Comparison of ENCODE assay signal across 8 cellular contexts in genomic region chr20:63740070-63740500, GRCh38. TPM values are rescaled to one million over a fixed set of nuclear protein-coding genes. Genes with fewer than 3 reads are reported as not detected.
DNase-seq lines count a peak whose midpoint lies in the region; ATAC-seq and TF ChIP-seq lines count a peak whose summit lies in the region.

No MANE protein-coding gene starts in this region.

- POLR2A ChIA-PET in AG04449 (lab: Yijun Ruan, JAX), result interaction anchor here (1.2 to 2.3 kb wide), 4 partner anchors 33 to 125 kb away, joined by 4 to 14 read pairs (median 8); partner anchors contain the start of genes ARFRP1, GMEB2, TPD52L2 and ZGPAT

- H3K36me3 ChIP-seq in osteoblast (ENCODE audit: insufficient read depth, low read length), result peaks cover 26% of the 10 kb centered on the region

- peak overlapping the region; percentile 89 for H3K4me2 ChIP-seq in osteoblast (ENCODE audit: insufficient read depth, low read length)

- TF ChIP-seq CTCF in AG04449 (IDR thresholded peaks at IDR 0.05; ENCODE audit: insufficient read depth, low read length, missing control alignments) (no peak), osteoblast (IDR thresholded peaks at IDR 0.05; ENCODE audit: extremely low read depth, low read depth, low read length) (no peak)

- no peak overlapping the region for H2AFZ ChIP-seq in osteoblast (ENCODE audit: low read length)

- peaks cover 4% of the 10 kb centered on the region for H3K79me2 ChIP-seq in osteoblast (ENCODE audit: insufficient read depth, low read length)

- no peaks in the 10 kb centered on the region for H3K27me3 ChIP-seq in osteoblast (ENCODE audit: insufficient read depth, low read length)

- H3K9me3 ChIP-seq in osteoblast (ENCODE audit: low read depth, low read length), result no peaks in the 10 kb centered on the region

- H3K27ac ChIP-seq in osteoblast (ENCODE audit: low read depth, low read length), result peak overlapping the region; percentile 54

- CTCF ChIA-PET in AG04449 (lab: Yijun Ruan, JAX), result interaction anchor here (0.8 to 1.7 kb wide), 3 partner anchors 16 to 234 kb away, joined by 3 to 16 read pairs (median 6); partner anchors contain the start of gene TPD52L2

- peak overlapping the region; percentile 75 for H3K4me3 ChIP-seq in AG04449 (ENCODE audit: low read depth, low read length)
- H3K4me3 ChIP-seq in osteoblast (ENCODE audit: insufficient read depth, low read length), result peak overlapping the region; percentile 77

- TF ChIP-seq POLR2A in GM19099 (IDR thresholded peaks at IDR 0.05; ENCODE audit: extremely low read depth, insufficient read length, low read depth), result peak; percentile 34

- H4K20me1 ChIP-seq in osteoblast (ENCODE audit: insufficient read depth, low read length), result peaks cover 9% of the 10 kb centered on the region

- peaks cover 9% of the 10 kb centered on the region for H3K4me1 ChIP-seq in osteoblast (ENCODE audit: insufficient read depth, low read length)

- DNase-seq in AG04449 (ENCODE audit: low read depth, low spot score), result no peak
- DNase-seq in NCI-H2196 treated with DMSO at 0.1 percent for 48 hours (lab: John Stamatoyannopoulos, UW; ENCODE audit: unreplicated experiment), result peak; percentile 11
- DNase-seq in activated gamma-delta T cell (lab: John Stamatoyannopoulos, UW), result peak; percentile 53
- DNase-seq in germinal center (ENCODE audit: low spot score), result peak; percentile 56
- peak; percentile 98 for DNase-seq in osteoblast (ENCODE audit: insufficient read length, low spot score, missing footprints)

- no peak for ATAC-seq in HG03108 (IDR thresholded peaks at IDR 0.05; ENCODE audit: unreplicated experiment)
- ATAC-seq in HG03460 (IDR thresholded peaks at IDR 0.05; ENCODE audit: unreplicated experiment), result no peak

RNA-seq across cellular contexts. Expression of gene SLC2A4RG, which starts 0.5 kb away (rescaled TPM):
- total RNA-seq in osteoblast, result 27.5 and 29.5 TPM in 2 replicates

RNA-seq across cellular contexts. Expression of gene LIME1, which starts 3.6 kb away (rescaled TPM):
- total RNA-seq in osteoblast, result 1.8 and 2.9 TPM in 2 replicates

RNA-seq across cellular contexts. Expression of gene ZGPAT, which starts 32.2 kb away (rescaled TPM):
- total RNA-seq in osteoblast, result 15.6 and 18.8 TPM in 2 replicates

RNA-seq across cellular contexts. Expression of gene ARFRP1, which starts 32.3 kb away (rescaled TPM):
- 21.7 and 23.0 TPM in 2 replicates for total RNA-seq in osteoblast

RNA-seq across cellular contexts. Expression of gene TNFRSF6B, which starts 43.6 kb away (rescaled TPM):
- 2.1 and 2.9 TPM in 2 replicates for total RNA-seq in osteoblast
